In the genomic region with DNA sequence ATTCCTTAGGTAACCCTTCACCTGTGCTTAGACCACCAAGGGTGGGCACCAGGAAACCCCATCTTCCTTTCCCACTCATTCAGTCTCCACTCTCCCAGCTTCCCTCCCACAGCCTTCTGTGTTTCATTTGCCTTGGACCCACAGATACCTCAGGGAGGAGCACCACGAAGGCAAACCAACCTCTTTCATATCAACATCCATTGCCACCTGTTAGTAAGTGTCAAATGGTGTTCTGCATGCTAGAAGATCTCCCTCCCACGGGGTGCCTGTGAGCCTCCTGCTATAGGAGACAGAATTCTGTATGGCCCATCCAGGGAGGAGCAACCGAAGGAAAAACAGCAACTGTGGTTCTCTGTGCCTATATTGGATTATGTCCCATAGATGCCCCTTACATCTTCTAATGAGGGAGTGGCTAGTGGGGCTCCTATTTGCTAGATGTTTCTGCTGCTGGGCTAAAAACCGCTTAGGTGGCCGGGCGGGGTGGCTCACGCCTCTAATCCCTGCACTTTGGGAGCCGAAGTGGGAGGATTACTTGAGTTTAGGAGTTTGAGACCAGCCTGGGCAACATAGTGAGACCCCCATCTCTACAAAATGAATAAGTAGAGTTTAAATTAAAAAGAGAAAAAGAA, we compare ENCODE assay signal across 8 cellular contexts. TPM values are rescaled to one million over a fixed set of nuclear protein-coding genes. Genes with fewer than 3 reads are reported as not detected.
A peak's percentile ranks its signal among the peaks of the same experiment; 100 is the strongest.
DNase-seq lines count a peak whose midpoint lies in the region; ATAC-seq and TF ChIP-seq lines count a peak whose summit lies in the region.

No MANE protein-coding gene starts in this region.

- no peaks in the 10 kb centered on the region for H3K27me3 Mint-ChIP-seq in MCF 10A (ENCODE audit: insufficient read depth, unreplicated experiment)
- H3K27me3 Mint-ChIP-seq in naive B cell = peaks cover 0 to 3% (median 3%) of the 10 kb centered on the region in 3 donors

- H3K4me3 Mint-ChIP-seq in MCF 10A (ENCODE audit: unreplicated experiment) (peak overlapping the region; percentile 69), naive B cell (peak overlapping the region; percentile 2 to 84 (median 74))

- peak overlapping the region; percentile 76 for H3K27ac Mint-ChIP-seq in MCF 10A (ENCODE audit: low read depth, unreplicated experiment)
- H3K27ac Mint-ChIP-seq in naive B cell = peak overlapping the region in 4 of 6 donors; percentile 6 to 85 (median 66)

- no peaks in the 10 kb centered on the region for H3K4me1 ChIP-seq in ACC112 (ENCODE audit: control insufficient read depth, insufficient read depth, low read length, unreplicated experiment)

- peak overlapping the region; percentile 25; the same call in 1 of the 2 replicates for H3K4me3 ChIP-seq in ACC112 (ENCODE audit: low read depth, low read length)

- POLR2A ChIA-PET in MCF 10A (lab: Yijun Ruan, JAX) = no interaction called here

- H3K36me3 Mint-ChIP-seq in MCF 10A (ENCODE audit: insufficient read depth, unreplicated experiment) (no peaks in the 10 kb centered on the region), naive B cell (no peaks in the 10 kb centered on the region)

- H3K36me3 ChIP-seq in ACC112 (ENCODE audit: insufficient read depth, low read length) = no peaks in the 10 kb centered on the region

- H2AFZ ChIP-seq in ACC112 (ENCODE audit: low read length, unreplicated experiment) = peak overlapping the region; percentile 57

- intact Hi-C loops in MCF 10A (cut with micrococcal nuclease) = loop anchor here (1.0 to 2.0 kb wide), 6 partner anchors 9 to 1546 kb away; partner anchors contain the start of genes CNST, SCCPDH and TFB2M

- no peak for DNase-seq in MCF 10A (ENCODE audit: unreplicated experiment)
- DNase-seq in naive B cell = no peak
- DNase-seq in T1000 (lab: John Stamatoyannopoulos, UW) = no peak
- no peak for DNase-seq in EL
- no peak for DNase-seq in islet precursor cell

- no peaks in the 10 kb centered on the region for H3K79me2 ChIP-seq in ACC112 (ENCODE audit: control insufficient read depth, insufficient read depth, low read length, unreplicated experiment)

- no TSS peak for BruUV-seq in MCF 10A (replicated peaks; lab: Mats Ljungman, UMichigan)

- H3K9me3 Mint-ChIP-seq in MCF 10A (ENCODE audit: unreplicated experiment) = no peaks in the 10 kb centered on the region
- peaks cover 0 to 11% (median 5%) of the 10 kb centered on the region in 7 donors for H3K9me3 Mint-ChIP-seq in naive B cell

- ATAC-seq in HG03354 (IDR thresholded peaks at IDR 0.05; ENCODE audit: poor library complexity, severe bottlenecking, unreplicated experiment) = peak; percentile 4
- ATAC-seq in naive B cell (ENCODE audit: low read depth in 2 of 2) = no peak
- no peak for ATAC-seq in HG02759 (IDR thresholded peaks at IDR 0.05; ENCODE audit: unreplicated experiment)

- no peaks in the 10 kb centered on the region for H3K27me3 ChIP-seq in ACC112 (ENCODE audit: insufficient read depth, low read length)

- TF ChIP-seq CTCF in MCF 10A (IDR thresholded peaks at IDR 0.05; ENCODE audit: unreplicated experiment) = no peak

- H3K27ac ChIP-seq in ACC112 (ENCODE audit: low read depth, low read length) = no peak overlapping the region; the same call in 1 of the 2 replicates

- CTCF ChIA-PET in MCF 10A (lab: Yijun Ruan, JAX) = interaction anchor here (0.6 to 16.3 kb wide), 7 partner anchors 10 to 203 kb away, joined by 3 to 464 read pairs (median 6); no protein-coding TSS in a partner anchor

- H3K4me1 Mint-ChIP-seq in MCF 10A (ENCODE audit: insufficient read depth, unreplicated experiment) (peaks cover 14% of the 10 kb centered on the region), naive B cell (peaks cover 6 to 14% (median 6%) of the 10 kb centered on the region in 3 donors)

RNA-seq across cellular contexts. Expression of gene SCCPDH, which starts 25.6 kb away (rescaled TPM):
- total RNA-seq in MCF 10A (2022) = 28.4 and 32.2 TPM in 2 replicates
- 10 to 100 TPM in 3 of 6 donors, 1 to 10 TPM in 3; 5.6 to 13.4 (median 10.7) TPM for polyA plus RNA-seq in naive B cell (ENCODE audit: low read depth in 6 of 6)
